31 cellular contexts compared by ENCODE assay signal in the genomic region with DNA sequence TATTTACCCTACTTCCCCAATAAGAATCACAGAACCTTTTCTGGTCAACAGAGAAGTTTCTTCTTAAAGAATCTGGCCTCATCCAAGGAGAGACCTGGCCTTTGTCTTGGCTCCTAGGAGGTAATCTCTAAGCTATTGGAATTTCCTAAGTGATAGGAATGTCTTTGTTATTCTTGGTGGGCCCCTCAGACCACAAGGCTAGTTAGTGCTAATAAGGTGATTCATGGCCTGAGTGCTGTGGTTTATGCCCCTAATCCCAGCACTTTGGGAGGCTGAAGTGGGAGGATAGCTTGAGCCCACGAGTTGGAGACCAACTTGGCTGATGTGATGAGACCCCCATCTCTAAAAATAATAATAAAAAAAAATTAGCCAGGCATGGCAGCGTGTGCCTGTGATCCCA. TPM values are rescaled to one million over a fixed set of nuclear protein-coding genes. Genes with fewer than 3 reads are reported as not detected.
DNase-seq lines count a peak whose midpoint lies in the region; ATAC-seq, FAIRE-seq and TF ChIP-seq lines count a peak whose summit lies in the region.
"Had no signal": no experiment of that assay in that cellular context is flagged by ENCODE, and none has a peak within 500 bp of the region (broad histone marks: within the 10 kb centered on the region; RNA-seq: fewer than 3 reads in every experiment).

No MANE protein-coding gene starts in this region.

- H3K27ac Mint-ChIP-seq in activated T-cell treated with anti-CD3 and anti-CD28 coated beads, Interleukin-2, amount 50 U/mL, for 72 hours = no peak overlapping the region
- H3K27ac Mint-ChIP-seq: activated naive CD4-positive, alpha-beta T cell treated with anti-CD3 and anti-CD28 coated beads for 36 hours; activated T-helper 1 cell treated with anti-CD3 and anti-CD28 coated beads, Interleukin-12 subunit alpha, Interleukin-12 subunit beta, Interleukin-2, Interleukin-4 antibody, amounts not matched to agents 30 ng/mL and 10 ng/mL and 1 ng/mL, durations not matched to agents 14 hours and 24 hours and 36 hours; CD4-positive, alpha-beta T cell; nephron; T-helper 2 cell treated with Interferon-gamma antibody and Interleukin-4, amounts not matched to agents 5 μg/mL and 100 μg/mL, for 36 hours had no signal

- H3K4me3 ChIP-seq in HUES64 (ENCODE audit: low read length) (no peak overlapping the region), fibroblast of pulmonary artery (replicated peaks; ENCODE audit: low read depth, low read length) (no peak overlapping the region), body of pancreas (no peak overlapping the region)
- H3K4me3 ChIP-seq: esophagus muscularis mucosa, mucosa of descending colon, PC-9, transverse colon had no signal

- H3K9me3 ChIP-seq in HUES64 (ENCODE audit: insufficient read depth, low read depth, low read length) = 0 out of 2 replicates have a peak, but pooled peaks cover 6% of the 10 kb centered on the region
- no peaks in the 10 kb centered on the region for H3K9me3 ChIP-seq in body of pancreas
- H3K9me3 ChIP-seq: mucosa of descending colon, transverse colon had no signal

- H3K27ac ChIP-seq in HUES64 (ENCODE audit: low read depth, low read length) = peak overlapping the region; percentile 94
- no peak overlapping the region for H3K27ac ChIP-seq in body of pancreas
- H3K27ac ChIP-seq: esophagus muscularis mucosa, PC-9, transverse colon, WERI-Rb-1 had no signal

- intact Hi-C loops in body of pancreas (cut with DNase I) = no loop called here

- no peaks in the 10 kb centered on the region for H3K4me1 Mint-ChIP-seq in activated T-cell treated with anti-CD3 and anti-CD28 coated beads, Interleukin-2, amount 50 U/mL, for 72 hours (ENCODE audit: low read depth)
- H3K4me1 Mint-ChIP-seq: nephron had no signal

- H3K4me1 ChIP-seq in HUES64 (ENCODE audit: insufficient read depth, low read length) (peaks cover 36% of the 10 kb centered on the region), body of pancreas (no peaks in the 10 kb centered on the region)
- H3K4me1 ChIP-seq: esophagus muscularis mucosa, transverse colon had no signal

- 76% methylated on average over 2 of the region's 2 CpGs for WGBS in HUES64
- 68 to 71% methylated on average over 2 of the region's 2 CpGs for WGBS in body of pancreas, 2 donors

- no peak for TF ChIP-seq POLR2A in body of pancreas (IDR thresholded peaks at IDR 0.05)

- peak overlapping the region; percentile 21; the same call in 1 of the 2 replicates for H3K9ac ChIP-seq in HUES64 (ENCODE audit: low read depth, low read length)

- H3K36me3 Mint-ChIP-seq in activated T-cell treated with anti-CD3 and anti-CD28 coated beads, Interleukin-2, amount 50 U/mL, for 72 hours (ENCODE audit: insufficient read depth in 2 of 2) = no peaks in the 10 kb centered on the region

- TF ChIP-seq CTCF in fibroblast of pulmonary artery (IDR thresholded peaks at IDR 0.05; ENCODE audit: low read length, missing control alignments) = no peak
- TF ChIP-seq CTCF in body of pancreas (IDR thresholded peaks at IDR 0.05) = no peak
- no peak for TF ChIP-seq CTCF in D721Med (IDR thresholded peaks at IDR 0.05; ENCODE audit: insufficient read depth, missing control alignments)

- FAIRE-seq in D721Med (lab: Jason Lieb, UNC) = no peak
- FAIRE-seq: frontal cortex, keratinocyte had no signal

- no peak overlapping the region for H3K4me3 Mint-ChIP-seq in activated T-cell treated with anti-CD3 and anti-CD28 coated beads, Interleukin-2, amount 50 U/mL, for 72 hours
- H3K4me3 Mint-ChIP-seq: activated naive CD4-positive, alpha-beta T cell treated with anti-CD3 and anti-CD28 coated beads for 36 hours; activated T-helper 1 cell treated with anti-CD3 and anti-CD28 coated beads, Interleukin-12 subunit alpha, Interleukin-12 subunit beta, Interleukin-2, Interleukin-4 antibody, amounts not matched to agents 30 ng/mL and 10 ng/mL and 1 ng/mL, durations not matched to agents 14 hours and 24 hours and 36 hours; CD4-positive, alpha-beta T cell; nephron; T-helper 2 cell treated with Interferon-gamma antibody and Interleukin-4, amounts not matched to agents 5 μg/mL and 100 μg/mL, for 36 hours had no signal

- no peak for ATAC-seq in body of pancreas
- no peak for ATAC-seq in activated T-cell treated with anti-CD3 and anti-CD28 coated beads, Interleukin-2, amount 50 U/mL, for 72 hours (replicated peaks in 1 of 2)
- ATAC-seq: mucosa of descending colon had no signal

- peak; percentile 6 for DNase-seq in EH (ENCODE audit: low read depth)
- DNase-seq in fibroblast of pulmonary artery (ENCODE audit: low read depth) = peak; percentile 10
- DNase-seq in kidney tubule cell (ENCODE audit: low spot score) = peak; percentile 53
- no peak for DNase-seq in body of pancreas
- no peak for DNase-seq in D721Med (ENCODE audit: insufficient read length, low spot score)
- DNase-seq in activated T-cell treated with anti-CD3 and anti-CD28 coated beads, Interleukin-2, amount 50 U/mL, for 72 hours = no peak
- no peak for DNase-seq in NCI-H1417 treated with DMSO at 0.1 percent for 48 hours (lab: John Stamatoyannopoulos, UW)
- DNase-seq: activated naive CD4-positive, alpha-beta T cell treated with anti-CD3 and anti-CD28 coated beads for 36 hours; amygdala; CD4-positive, alpha-beta T cell; cortex of kidney; mucosa of descending colon; NCI-H187 treated with DMSO at 0.1 percent for 48 hours; NCI-H524; NK-92 treated with Interleukin-12 subunit alpha and Interleukin-12 subunit beta, amount 100 ng/mL, for 24 hours; PC-9; retina; SHP77; stimulated activated CD4-positive, alpha-beta T cell treated with anti-CD3 and anti-CD28 coated beads, Interleukin-2, amount 100 ng/mL, for 24 hours; transverse colon; WERI-Rb-1 had no signal

- H3K9me3 Mint-ChIP-seq in activated T-cell treated with anti-CD3 and anti-CD28 coated beads, Interleukin-2, amount 50 U/mL, for 72 hours = no peaks in the 10 kb centered on the region
- H3K9me3 Mint-ChIP-seq: activated naive CD4-positive, alpha-beta T cell treated with anti-CD3 and anti-CD28 coated beads for 36 hours; activated T-helper 1 cell treated with anti-CD3 and anti-CD28 coated beads, Interleukin-12 subunit alpha, Interleukin-12 subunit beta, Interleukin-2, Interleukin-4 antibody, amounts not matched to agents 30 ng/mL and 10 ng/mL and 1 ng/mL, durations not matched to agents 14 hours and 24 hours and 36 hours; CD4-positive, alpha-beta T cell; nephron; T-helper 2 cell treated with Interferon-gamma antibody and Interleukin-4, amounts not matched to agents 5 μg/mL and 100 μg/mL, for 36 hours had no signal

- no peaks in the 10 kb centered on the region for H3K27me3 ChIP-seq in HUES64 (ENCODE audit: insufficient read depth, low read length)
- H3K27me3 ChIP-seq in body of pancreas = no peaks in the 10 kb centered on the region
- H3K27me3 ChIP-seq: esophagus muscularis mucosa, transverse colon had no signal

- peaks cover 12% of the 10 kb centered on the region for H3K27me3 Mint-ChIP-seq in activated T-cell treated with anti-CD3 and anti-CD28 coated beads, Interleukin-2, amount 50 U/mL, for 72 hours (ENCODE audit: low read depth)
- H3K27me3 Mint-ChIP-seq: CD4-positive, alpha-beta T cell had no signal

- H3K36me3 ChIP-seq in HUES64 (ENCODE audit: insufficient read depth, low read length) (no peaks in the 10 kb centered on the region), body of pancreas (replicated peaks in 1 of 2; ENCODE audit: insufficient read depth in 1 of 2, low read depth in 2 of 2) (no peaks in the 10 kb centered on the region)
- H3K36me3 ChIP-seq: esophagus muscularis mucosa, transverse colon, WERI-Rb-1 had no signal

RNA-seq across cellular contexts. Expression of a gene that starts 60.0 kb away (rescaled TPM):
- not detected for polyA plus RNA-seq in HUES64 (2013, experiment 1 of 2)
- not detected for polyA plus RNA-seq in HUES64 (2013, experiment 2 of 2)
- 1 to 10 TPM in 1 of 2 donors, not detected in 1; 3.9 TPM for total RNA-seq in body of pancreas
- 1 to 10 TPM; 3.0 to 3.1 TPM for total RNA-seq in activated T-cell treated with anti-CD3 and anti-CD28 coated beads, Interleukin-2, amount 50 U/mL, for 72 hours
- total RNA-seq: A172; cardiac septum; CD4-positive, alpha-beta T cell; osteocyte; PC-9 had no signal

Comparison
In these comparisons a context has a peak if more than half of its experiments do, and no peak if none do; other contexts are left out.
1. DNase-seq: peak in EH (single experiment), fibroblast of pulmonary artery (single experiment) and kidney tubule cell (single experiment); none in body of pancreas (0 of 4), D721Med (single experiment), activated T-cell treated with anti-CD3 and anti-CD28 coated beads, Interleukin-2, amount 50 U/mL, for 72 hours (0 of 2) and NCI-H1417 treated with DMSO at 0.1 percent for 48 hours (single experiment).